Comparison of ENCODE assay signal across 10 cellular contexts in the genomic region with DNA sequence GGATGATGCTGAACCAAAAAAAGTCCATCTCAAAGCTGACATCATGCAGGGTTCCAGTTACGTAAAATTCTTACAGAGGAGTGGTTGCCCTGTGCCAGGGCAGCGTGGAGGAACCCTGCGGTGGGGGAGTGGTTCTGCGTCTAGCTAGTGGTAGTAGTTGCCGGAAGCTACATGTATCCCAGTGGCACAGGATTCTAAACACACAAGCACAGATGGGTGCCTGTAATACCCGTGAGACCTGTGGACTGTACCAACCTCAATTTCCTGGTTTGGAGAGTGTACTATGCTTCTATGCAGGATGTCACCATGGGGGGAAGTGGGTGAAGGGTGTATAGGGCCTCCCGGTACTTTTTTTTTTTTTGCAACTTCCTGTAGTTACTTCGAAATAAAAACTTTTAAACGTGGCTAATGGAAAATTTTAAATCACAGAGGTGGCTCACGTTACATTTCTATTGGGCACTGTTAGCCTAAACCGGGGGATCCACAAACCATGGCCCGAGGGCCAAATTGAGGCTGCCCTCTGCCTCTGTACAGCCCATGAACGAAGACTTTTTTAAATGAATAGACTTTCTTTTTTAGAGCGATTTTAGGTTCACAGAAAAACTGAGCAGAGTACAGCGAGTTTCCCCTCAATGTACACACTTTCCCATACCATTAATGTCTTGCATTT. TPM values are rescaled to one million over a fixed set of nuclear protein-coding genes. Genes with fewer than 3 reads are reported as not detected.
DNase-seq lines count a peak whose midpoint lies in the region; ATAC-seq, FAIRE-seq and TF ChIP-seq lines count a peak whose summit lies in the region.
"Had no signal": no experiment of that assay in that cellular context is flagged by ENCODE, and none has a peak within 500 bp of the region (broad histone marks: within the 10 kb centered on the region; RNA-seq: fewer than 3 reads in every experiment).

No MANE protein-coding gene starts in this region.

- H3K27ac Mint-ChIP-seq in CD8-positive, alpha-beta T cell, result peak overlapping the region; percentile 94

- no peaks in the 10 kb centered on the region for H3K9me3 Mint-ChIP-seq in CD8-positive, alpha-beta T cell

- peak overlapping the region; percentile 75 for H3K4me3 Mint-ChIP-seq in CD8-positive, alpha-beta T cell

- intact Hi-C loops in CD8-positive, alpha-beta T cell (cut with DNase I, micrococcal nuclease), result loop anchor here (1.0 to 10.0 kb wide), 5 partner anchors 39 to 912 kb away; a partner anchor contains a TSS

- H3K27me3 Mint-ChIP-seq in CD8-positive, alpha-beta T cell (ENCODE audit: low read depth), result no peaks in the 10 kb centered on the region

- H3K27ac ChIP-seq in CD8-positive, alpha-beta T cell (ENCODE audit: low read depth, low read length), result peak overlapping the region; percentile 63
- H3K27ac ChIP-seq in small intestine (ENCODE audit: low read depth in 1 of 2, low read length in 1 of 2), result peak overlapping the region; percentile 26 to 69

- peak overlapping the region; percentile 42 for H3K4me3 ChIP-seq in CD8-positive, alpha-beta T cell (ENCODE audit: low read depth, low read length)
- no peak overlapping the region for H3K4me3 ChIP-seq in small intestine (ENCODE audit: low read depth in 1 of 2, low read length in 2 of 2)

- 61 to 77% (median 66%) methylated on average over 15 of the region's 15 CpGs for WGBS in small intestine, 3 donors

- no peaks in the 10 kb centered on the region for H3K9me3 ChIP-seq in CD8-positive, alpha-beta T cell (ENCODE audit: low read length)
- H3K9me3 ChIP-seq in small intestine (ENCODE audit: control insufficient read depth, low read depth), result no peaks in the 10 kb centered on the region

- FAIRE-seq in small intestine (lab: Jason Lieb, UNC), result no peak
- FAIRE-seq: endothelial cell of umbilical vein had no signal

- peak; percentile 59 to 96 (median 70) for DNase-seq in CD8-positive, alpha-beta T cell
- peak; percentile 96 for DNase-seq in SIG-M5 treated with dmso at 0.1 percent for 504 hours (lab: John Stamatoyannopoulos, UW; ENCODE audit: unreplicated experiment)
- peak; percentile 70 for DNase-seq in activated effector memory CD4-positive, alpha-beta T cell treated with Interleukin-2 at 50 U/mL for 16 hours
- DNase-seq in small intestine, result peak; percentile 73
- DNase-seq in GM10248 (ENCODE audit: extremely low spot score), result no peak
- DNase-seq in GM13976 (ENCODE audit: low spot score), result no peak
- DNase-seq in DMS 273 (lab: John Stamatoyannopoulos, UW; ENCODE audit: unreplicated experiment), result no peak

- no peaks in the 10 kb centered on the region for H3K27me3 ChIP-seq in CD8-positive, alpha-beta T cell (ENCODE audit: insufficient read depth, low read length)
- H3K27me3 ChIP-seq in small intestine (ENCODE audit: control insufficient read depth in 2 of 2, insufficient read depth in 2 of 2, low read length in 2 of 2), result no peaks in the 10 kb centered on the region

- H3K4me1 Mint-ChIP-seq in CD8-positive, alpha-beta T cell (ENCODE audit: low read depth), result peaks cover 50% of the 10 kb centered on the region

- in situ Hi-C loops in GM13976 (cut with MboI; ENCODE audit: low sequenced_read_pairs, unreplicated experiment), result no loop called here

- CTCF ChIA-PET in CD8-positive, alpha-beta T cell (lab: Charles Lee), result interaction anchor here (0.6 to 2.9 kb wide), 7 partner anchors 8 to 225 kb away, joined by 3 to 24 read pairs (median 3); no protein-coding TSS in a partner anchor
- CTCF ChIA-PET in GM10248 (lab: Yijun Ruan, JAX), result interaction anchor here (1.2 to 2.8 kb wide), 2 partner anchors 12 to 104 kb away, joined by 3 to 14 read pairs; a partner anchor contains a TSS

- H3K36me3 ChIP-seq in CD8-positive, alpha-beta T cell (ENCODE audit: insufficient read depth, low read length), result no peaks in the 10 kb centered on the region
- no peaks in the 10 kb centered on the region for H3K36me3 ChIP-seq in small intestine (ENCODE audit: control insufficient read depth in 2 of 2, insufficient read depth in 2 of 2, low read length in 2 of 2)

- H3K4me1 ChIP-seq in CD8-positive, alpha-beta T cell (ENCODE audit: insufficient read depth, low read length), result peaks cover 50% of the 10 kb centered on the region
- peaks cover 4 to 8% of the 10 kb centered on the region in 2 donors for H3K4me1 ChIP-seq in small intestine (ENCODE audit: control insufficient read depth in 2 of 2, insufficient read depth in 1 of 2, low read depth in 1 of 2, low read length in 1 of 2)

- POLR2A ChIA-PET in CD8-positive, alpha-beta T cell (lab: Charles Lee), result interaction anchor here (0.6 to 2.3 kb wide), 5 partner anchors 8 to 1745 kb away, joined by 3 to 14 read pairs (median 4); a partner anchor contains a TSS
- POLR2A ChIA-PET in GM10248 (lab: Yijun Ruan, JAX), result no interaction called here

- H3K36me3 Mint-ChIP-seq in CD8-positive, alpha-beta T cell, result no peaks in the 10 kb centered on the region

- no peak for TF ChIP-seq CTCF in CD8-positive, alpha-beta T cell (IDR thresholded peaks at IDR 0.05)
- TF ChIP-seq CTCF in GM10248 (IDR thresholded peaks at IDR 0.05; ENCODE audit: control extremely low read depth, extremely low read depth, low read depth, missing control alignments) (no peak), GM13976 (IDR thresholded peaks at IDR 0.05; ENCODE audit: borderline replicate concordance, control extremely low read depth, extremely low read depth, insufficient read depth, missing control alignments) (no peak)

- peak; percentile 94 for ATAC-seq in CD8-positive, alpha-beta T cell
- no peak for ATAC-seq in GM18873 (IDR thresholded peaks at IDR 0.05; ENCODE audit: low FRiP score, unreplicated experiment)
- ATAC-seq: right cardiac atrium had no signal

RNA-seq across cellular contexts. Expression of a gene that starts 38.5 kb away (rescaled TPM):
- total RNA-seq in CD8-positive, alpha-beta T cell, result 1 to 10 TPM; 2.2 to 2.5 TPM
- polyA plus RNA-seq in small intestine, result 10 to 100 TPM in 1 of 3 donors, 1 to 10 TPM in 2; 1.6 to 27.1 (median 3.2) TPM

RNA-seq across cellular contexts. Expression of a gene that starts 39.3 kb away (rescaled TPM):
- total RNA-seq in CD8-positive, alpha-beta T cell, result 1 to 10 TPM; 1.0 to 1.2 TPM
- 1 to 10 TPM in 1 of 3 donors, under 1 TPM in 2; 0.45 to 1.2 (median 0.81) TPM for polyA plus RNA-seq in small intestine

Comparison
In these comparisons a context has a peak if more than half of its experiments do, and no peak if none do; other contexts are left out.
1. DNase-seq: peak in CD8-positive, alpha-beta T cell (7 of 7), SIG-M5 treated with dmso at 0.1 percent for 504 hours (single experiment), activated effector memory CD4-positive, alpha-beta T cell treated with Interleukin-2 at 50 U/mL for 16 hours (single experiment) and small intestine (single experiment); none in GM10248 (single experiment), GM13976 (single experiment) and DMS 273 (single experiment).